In genomic region chr12:12813120-12814101, GRCh38 we compare ENCODE assay signal across 8 cellular contexts. TPM values are rescaled to one million over a fixed set of nuclear protein-coding genes. Genes with fewer than 3 reads are reported as not detected.
DNase-seq lines count a peak whose midpoint lies in the region; ATAC-seq and TF ChIP-seq lines count a peak whose summit lies in the region.

DDX47 (plus strand) TSS chr12:12813346; CDS start chr12:12813368, 22 bp downstream.

- H3K27me3 Mint-ChIP-seq in activated CD4-positive, alpha-beta T cell treated with anti-CD3 and anti-CD28 coated beads for 36 hours, result no peaks in the 10 kb centered on the region

- H3K9ac ChIP-seq in colonic mucosa (ENCODE audit: low read depth in 2 of 2, low read length in 2 of 2), result peak within 1 kb of the TSS; percentile 83 to 98

- no peak within 1 kb of the TSS for H3K27ac ChIP-seq in colonic mucosa
- peak within 1 kb of the TSS; percentile 6 for H3K27ac ChIP-seq in layer of hippocampus (ENCODE audit: low read depth, low read length)

- DNase-seq in AML-193 (lab: John Stamatoyannopoulos, UW), result peak; percentile 81 to 87
- DNase-seq in NCI-H510A treated with DMSO at 0.1 percent for 48 hours (lab: John Stamatoyannopoulos, UW), result peak; percentile 92
- peak; percentile 99 for DNase-seq in activated CD4-positive, alpha-beta T cell treated with anti-CD3 and anti-CD28 coated beads for 36 hours
- DNase-seq in colonic mucosa, result peak; percentile 99
- DNase-seq in stimulated activated CD4-positive, alpha-beta T cell treated with anti-CD3 and anti-CD28 coated beads, Interleukin-1b, Interleukin-23, amount 100 ng/mL, for 4 hours (ENCODE audit: low read depth in 2 of 2), result peak; percentile 98

- H3K27me3 ChIP-seq in colonic mucosa (no peaks in the 10 kb centered on the region), layer of hippocampus (ENCODE audit: control insufficient read depth, insufficient read depth, low read length) (no peaks in the 10 kb centered on the region)

- H3K9me3 ChIP-seq in colonic mucosa, result no peaks in the 10 kb centered on the region

- H3K36me3 ChIP-seq in colonic mucosa, result no peaks in the 10 kb centered on the region

- H3K4me3 Mint-ChIP-seq in activated CD4-positive, alpha-beta T cell treated with anti-CD3 and anti-CD28 coated beads for 36 hours, result peak within 1 kb of the TSS; percentile 95

- H3K36me3 Mint-ChIP-seq in activated CD4-positive, alpha-beta T cell treated with anti-CD3 and anti-CD28 coated beads for 36 hours (ENCODE audit: low read depth), result peaks cover 40% of the 10 kb centered on the region

- peak; percentile 75 for ATAC-seq in GM19025 (IDR thresholded peaks at IDR 0.05; ENCODE audit: low read depth, unreplicated experiment)
- ATAC-seq in HG03342 (IDR thresholded peaks at IDR 0.05; ENCODE audit: unreplicated experiment), result peak; percentile 80
- peak; percentile 90 for ATAC-seq in activated CD4-positive, alpha-beta T cell treated with anti-CD3 and anti-CD28 coated beads for 36 hours

- peak within 1 kb of the TSS; percentile 91 for H3K27ac Mint-ChIP-seq in activated CD4-positive, alpha-beta T cell treated with anti-CD3 and anti-CD28 coated beads for 36 hours

- CTCF ChIA-PET in activated CD4-positive, alpha-beta T cell treated with anti-CD3 and anti-CD28 coated beads for 36 hours (lab: Charles Lee), result interaction anchor here (0.5 to 2.9 kb wide), 20 partner anchors 9 to 184 kb away, joined by 3 to 22 read pairs (median 4); no protein-coding TSS in a partner anchor

- intact Hi-C loops in activated CD4-positive, alpha-beta T cell treated with anti-CD3 and anti-CD28 coated beads for 36 hours (cut with DNase I, micrococcal nuclease), result loop anchor here (1.0 to 5.0 kb wide), 6 partner anchors 25 to 456 kb away; partner anchors contain the start of genes HEBP1 (in 2 of the 2) and BORCS5 (in 1 of the 2)
- intact Hi-C loops in colonic mucosa (cut with DNase I), result no loop called here

- TF ChIP-seq CTCF in colonic mucosa (IDR thresholded peaks at IDR 0.05), result peak; percentile 98

- peak within 1 kb of the TSS; percentile 58 for H3K4me3 ChIP-seq in colonic mucosa

- no peaks in the 10 kb centered on the region for H3K9me3 Mint-ChIP-seq in activated CD4-positive, alpha-beta T cell treated with anti-CD3 and anti-CD28 coated beads for 36 hours (ENCODE audit: low read depth)

- peaks cover 15% of the 10 kb centered on the region for H3K4me1 ChIP-seq in colonic mucosa

- POLR2A ChIA-PET in activated CD4-positive, alpha-beta T cell treated with anti-CD3 and anti-CD28 coated beads for 36 hours (lab: Charles Lee), result interaction anchor here (0.6 to 1.1 kb wide), 3 partner anchors 8 to 88 kb away, joined by 3 to 8 read pairs (median 4); no protein-coding TSS in a partner anchor

- peaks cover 61% of the 10 kb centered on the region for H3K4me1 Mint-ChIP-seq in activated CD4-positive, alpha-beta T cell treated with anti-CD3 and anti-CD28 coated beads for 36 hours

RNA-seq across cellular contexts. Expression of gene DDX47, which starts in this region (rescaled TPM):
- total RNA-seq in activated CD4-positive, alpha-beta T cell treated with anti-CD3 and anti-CD28 coated beads for 36 hours, result 10 to 100 TPM; 91.3 to 91.9 TPM
- 10 to 100 TPM; 36.1 to 45.0 TPM for total RNA-seq in colonic mucosa
